ENCODE assay signal across 13 cellular contexts in genomic region chr22:33476206-33476605, GRCh38.
"Had no signal": no experiment of that assay in that cellular context is flagged by ENCODE, and none has a peak within 500 bp of the region (broad histone marks: within the 10 kb centered on the region; RNA-seq: fewer than 3 reads in every experiment).

No MANE protein-coding gene starts in this region.

- H3K9me3 ChIP-seq: gastrocnemius medialis, ovary, thyroid gland had no signal

- H3K36me3 ChIP-seq: gastrocnemius medialis, ovary, thyroid gland had no signal

- H3K4me1 ChIP-seq: thyroid gland had no signal

- H3K27me3 ChIP-seq: gastrocnemius medialis, ovary, thyroid gland had no signal

- H3K4me3 ChIP-seq: gastrocnemius medialis, ovary, thyroid gland had no signal

- ATAC-seq: activated CD8-positive, alpha-beta T cell treated with anti-CD3 and anti-CD28 coated beads for 36 hours had no signal

- FAIRE-seq: kidney had no signal

- H3K27ac ChIP-seq: ovary, thyroid gland had no signal

- DNase-seq: activated CD4-positive, alpha-beta T cell treated with anti-CD3 and anti-CD28 coated beads for 4 hours; activated CD8-positive, alpha-beta memory T cell treated with anti-CD3 and anti-CD28 coated beads, Interleukin-2, amount 50 U/mL, for 4 hours; activated CD8-positive, alpha-beta T cell treated with anti-CD3 and anti-CD28 coated beads for 36 hours; activated naive CD4-positive, alpha-beta T cell; cortex of kidney; effector CD8-positive, alpha-beta T cell; kidney; left ventricle myocardium superior; ovary; retina; T-helper 9 cell; thyroid gland had no signal
